9 cellular contexts compared by ENCODE assay signal in genomic region chr2:176130917-176131616, GRCh38. TPM values are rescaled to one million over a fixed set of nuclear protein-coding genes. Genes with fewer than 3 reads are reported as not detected.
DNase-seq lines count a peak whose midpoint lies in the region; ATAC-seq and TF ChIP-seq lines count a peak whose summit lies in the region.
"Had no signal": no experiment of that assay in that cellular context is flagged by ENCODE, and none has a peak within 500 bp of the region (broad histone marks: within the 10 kb centered on the region; RNA-seq: fewer than 3 reads in every experiment).

No MANE protein-coding gene starts in this region.

- H3K27me3 ChIP-seq in CD4-positive, alpha-beta T cell (ENCODE audit: control insufficient read depth, insufficient read depth, low read length), result peaks cover 92% of the 10 kb centered on the region
- H3K27me3 ChIP-seq in Peyer's patch (peaks cover 0 to 23% of the 10 kb centered on the region in 2 donors), esophagus squamous epithelium (peaks cover 25 to 100% (median 51%) of the 10 kb centered on the region in 4 donors), rectal smooth muscle tissue (ENCODE audit: control insufficient read depth, insufficient read depth, low read length) (peaks cover 5% of the 10 kb centered on the region)

- H3K9me3 Mint-ChIP-seq in CD4-positive, alpha-beta T cell, result no peaks in the 10 kb centered on the region

- no peak overlapping the region for H3K27ac ChIP-seq in CD4-positive, alpha-beta T cell (ENCODE audit: low read depth, low read length)
- H3K27ac ChIP-seq in Peyer's patch, result peak overlapping the region; percentile 72 to 97 (median 86)
- H3K27ac ChIP-seq in esophagus squamous epithelium, result peak overlapping the region in 3 of 4 donors; percentile 60 to 86 (median 78)
- peak overlapping the region; percentile 91 for H3K27ac ChIP-seq in rectal smooth muscle tissue (ENCODE audit: low read depth, low read length)

- no peaks in the 10 kb centered on the region for H3K9me3 ChIP-seq in CD4-positive, alpha-beta T cell (ENCODE audit: control insufficient read depth, low read length)
- H3K9me3 ChIP-seq in Peyer's patch, result no peaks in the 10 kb centered on the region
- no peaks in the 10 kb centered on the region for H3K9me3 ChIP-seq in esophagus squamous epithelium

- peak overlapping the region; percentile 70 for H3K4me3 Mint-ChIP-seq in CD4-positive, alpha-beta T cell

- H3K36me3 ChIP-seq in Peyer's patch, result no peaks in the 10 kb centered on the region
- H3K36me3 ChIP-seq in esophagus squamous epithelium, result no peaks in the 10 kb centered on the region
- H3K36me3 ChIP-seq in rectal smooth muscle tissue (ENCODE audit: control insufficient read depth, insufficient read depth, low read length), result no peaks in the 10 kb centered on the region

- H3K4me3 ChIP-seq in Peyer's patch, result peak overlapping the region; percentile 38 to 63 (median 52)
- H3K4me3 ChIP-seq in esophagus squamous epithelium, result peak overlapping the region in 3 of 4 donors; percentile 37 to 62 (median 54)
- H3K4me3 ChIP-seq in rectal smooth muscle tissue (ENCODE audit: low read length), result peak overlapping the region; percentile 71

- no peak for DNase-seq in CD4-positive, alpha-beta T cell
- no peak for DNase-seq in Peyer's patch
- DNase-seq in esophagus squamous epithelium (lab: John Stamatoyannopoulos, UW), result no peak
- DNase-seq in superior temporal gyrus (ENCODE audit: extremely low spot score), result no peak
- DNase-seq in germinal center (ENCODE audit: low spot score), result no peak
- DNase-seq: T-helper 9 cell had no signal

- H3K4me1 ChIP-seq in Peyer's patch (peaks cover 0 to 22% (median 0%) of the 10 kb centered on the region in 4 donors), esophagus squamous epithelium (peaks cover 5 to 69% (median 9%) of the 10 kb centered on the region in 3 donors), rectal smooth muscle tissue (ENCODE audit: control insufficient read depth, insufficient read depth, low read length) (peaks cover 6% of the 10 kb centered on the region)

- intact Hi-C loops in CD4-positive, alpha-beta T cell (cut with DNase I, micrococcal nuclease), result loop anchor here in 1 of 2 experiments (5.0 to 10.0 kb wide), 2 partner anchors 44 to 1284 kb away; no protein-coding TSS in a partner anchor
- intact Hi-C loops in esophagus squamous epithelium (cut with DNase I), result no loop called here

- WGBS in esophagus squamous epithelium, 2 donors, result 20 to 23% methylated on average over 16 of the region's 16 CpGs

- H3K36me3 Mint-ChIP-seq in CD4-positive, alpha-beta T cell (ENCODE audit: low read depth), result no peaks in the 10 kb centered on the region

- H3K27me3 Mint-ChIP-seq in CD4-positive, alpha-beta T cell, result peaks cover 90% of the 10 kb centered on the region

- peaks cover 51% of the 10 kb centered on the region for H3K4me1 Mint-ChIP-seq in CD4-positive, alpha-beta T cell (ENCODE audit: low read depth)

- POLR2A ChIA-PET in CD4-positive, alpha-beta T cell (lab: Charles Lee), result interaction anchor here (0.7 to 0.9 kb wide), 2 partner anchors 13 to 39 kb away, joined by 3 read pairs; no protein-coding TSS in a partner anchor

- TF ChIP-seq POLR2A in Peyer's patch (IDR thresholded peaks at IDR 0.05), result no peak
- TF ChIP-seq POLR2A in esophagus squamous epithelium (IDR thresholded peaks at IDR 0.05), result no peak

- no peak overlapping the region for H3K9ac ChIP-seq in rectal smooth muscle tissue (ENCODE audit: low read length)

- no peak for ATAC-seq in CD4-positive, alpha-beta T cell (ENCODE audit: poor library complexity)
- no peak for ATAC-seq in activated CD4-positive, CD25-positive, alpha-beta regulatory T cell treated with anti-CD3 and anti-CD28 coated beads, Interleukin-2, amount 50 U/mL, for 24 hours
- ATAC-seq in HG02981 (IDR thresholded peaks at IDR 0.05; ENCODE audit: unreplicated experiment), result no peak

- CTCF ChIA-PET in CD4-positive, alpha-beta T cell (lab: Charles Lee), result no interaction called here

- peak overlapping the region; percentile 50 for H3K27ac Mint-ChIP-seq in CD4-positive, alpha-beta T cell

- no peak for TF ChIP-seq CTCF in CD4-positive, alpha-beta T cell (IDR thresholded peaks at IDR 0.05)
- TF ChIP-seq CTCF in Peyer's patch (IDR thresholded peaks at IDR 0.05) (no peak), esophagus squamous epithelium (IDR thresholded peaks at IDR 0.05) (no peak)

RNA-seq across cellular contexts. Expression of gene HOXD8, which starts 1.6 kb away (rescaled TPM):
- not detected for total RNA-seq in CD4-positive, alpha-beta T cell
- total RNA-seq in Peyer's patch (1 to 10 TPM; 3.3 to 9.1 (median 5.0) TPM), esophagus squamous epithelium (1 to 10 TPM in 3 of 4 donors, not detected in 1; 1.2 to 4.6 (median 1.2) TPM)

RNA-seq across cellular contexts. Expression of gene HOXD9, which starts 8.5 kb away (rescaled TPM):
- not detected for total RNA-seq in CD4-positive, alpha-beta T cell
- total RNA-seq in Peyer's patch (under 1 TPM in 1 of 4 donors, not detected in 3; 0.70 TPM), esophagus squamous epithelium (1 to 10 TPM in 1 of 4 donors, under 1 TPM in 1, not detected in 2; 0.61 to 3.4 TPM)

RNA-seq across cellular contexts. Expression of gene HOXD10, which starts 14.5 kb away (rescaled TPM):
- not detected for total RNA-seq in CD4-positive, alpha-beta T cell
- total RNA-seq in Peyer's patch (not detected), esophagus squamous epithelium (under 1 TPM in 2 of 4 donors, not detected in 2; 0.22 to 0.38 TPM)

RNA-seq across cellular contexts. Expression of gene HOXD4, which starts 20.3 kb away (rescaled TPM):
- total RNA-seq in CD4-positive, alpha-beta T cell, result not detected
- total RNA-seq in Peyer's patch (10 to 100 TPM in 2 of 4 donors, 1 to 10 TPM in 2; 1.7 to 13.2 (median 7.0) TPM), esophagus squamous epithelium (1 to 10 TPM in 1 of 4 donors, under 1 TPM in 1, not detected in 2; 0.31 to 2.5 TPM)

RNA-seq across cellular contexts. Expression of gene HOXD11, which starts 24.0 kb away (rescaled TPM):
- total RNA-seq in CD4-positive, alpha-beta T cell, result not detected
- total RNA-seq in Peyer's patch (not detected), esophagus squamous epithelium (not detected)
